In genomic region chr1:157090196-157090647, GRCh38 we compare ENCODE assay signal across 9 cellular contexts. TPM values are rescaled to one million over a fixed set of nuclear protein-coding genes. Genes with fewer than 3 reads are reported as not detected.
A peak's percentile ranks its signal among the peaks of the same experiment; 100 is the strongest.
DNase-seq lines count a peak whose midpoint lies in the region; ATAC-seq and TF ChIP-seq lines count a peak whose summit lies in the region.
"Had no signal": no experiment of that assay in that cellular context is flagged by ENCODE, and none has a peak within 500 bp of the region (broad histone marks: within the 10 kb centered on the region; RNA-seq: fewer than 3 reads in every experiment).

No MANE protein-coding gene starts in this region.

- H3K4me1 ChIP-seq in OCI-LY3 (ENCODE audit: low read length) (peaks cover 24% of the 10 kb centered on the region), mucosa of descending colon (ENCODE audit: low read depth) (no peaks in the 10 kb centered on the region)

- peak; percentile 93 for ATAC-seq in mucosa of descending colon
- no peak for ATAC-seq in HG02763 (IDR thresholded peaks at IDR 0.05; ENCODE audit: unreplicated experiment)

- H3K79me2 ChIP-seq in OCI-LY3 (ENCODE audit: low read length), result no peaks in the 10 kb centered on the region

- peak overlapping the region; percentile 39 for H3K4me2 ChIP-seq in OCI-LY3 (ENCODE audit: low read length)

- no peaks in the 10 kb centered on the region for H3K9me3 ChIP-seq in OCI-LY3 (ENCODE audit: insufficient read depth, low read length)
- H3K9me3 ChIP-seq in mucosa of descending colon, result no peaks in the 10 kb centered on the region

- H3K36me3 ChIP-seq in OCI-LY3 (replicated peaks; ENCODE audit: low read depth, low read length), result no peaks in the 10 kb centered on the region
- no peaks in the 10 kb centered on the region for H3K36me3 ChIP-seq in mucosa of descending colon (ENCODE audit: low read depth)

- peak; percentile 92 for DNase-seq in D341Med (ENCODE audit: low spot score)
- peak; percentile 94 for DNase-seq in HT-29 (ENCODE audit: low spot score)
- peak; percentile 90 for DNase-seq in activated CD8-positive, alpha-beta memory T cell treated with anti-CD3 and anti-CD28 coated beads, Interleukin-2, amount 50 U/mL, for 4 hours
- peak; percentile 93 for DNase-seq in epidermal melanocyte (ENCODE audit: insufficient read length, low spot score)
- peak; percentile 76 to 94 (median 88) for DNase-seq in mucosa of descending colon
- peak; percentile 80 to 88 for DNase-seq in stimulated activated CD8-positive, alpha-beta memory T cell treated with anti-CD3 and anti-CD28 coated beads, Interleukin-4, amount 100 ng/mL, for 1 hour (ENCODE audit: low read depth in 2 of 2, low spot score in 1 of 2)

- H3K27ac ChIP-seq in OCI-LY3 (ENCODE audit: low read length), result no peak overlapping the region

- H3K4me3 ChIP-seq in OCI-LY3 (ENCODE audit: low read length), result no peak overlapping the region
- no peak overlapping the region for H3K4me3 ChIP-seq in mucosa of descending colon

- H2AFZ ChIP-seq in OCI-LY3 (ENCODE audit: low read depth, low read length), result peak overlapping the region; percentile 22

- no peak overlapping the region for H3K9ac ChIP-seq in OCI-LY3 (ENCODE audit: low read length)

- TF ChIP-seq CTCF in OCI-LY3 (IDR thresholded peaks at IDR 0.05; ENCODE audit: low read depth, low read length) (peak; percentile 99), mucosa of descending colon (IDR thresholded peaks at IDR 0.05) (peak; percentile 83)

- H4K20me1 ChIP-seq in OCI-LY3 (ENCODE audit: insufficient read depth, low read length), result no peaks in the 10 kb centered on the region

- intact Hi-C loops in mucosa of descending colon (cut with DNase I, micrococcal nuclease), result loop anchor here (1.0 to 2.0 kb wide), 2 partner anchors 65 kb away; no protein-coding TSS in a partner anchor

- no peaks in the 10 kb centered on the region for H3K27me3 ChIP-seq in OCI-LY3 (ENCODE audit: low read depth, low read length)

RNA-seq across cellular contexts. Expression of gene ETV3L, which starts 9.4 kb away (rescaled TPM):
- not detected in 2 replicates for total RNA-seq in HT-29 (2014; rRNA removed; shearing (Covaris generic))
- total RNA-seq in mucosa of descending colon, result not detected
- total RNA-seq: activated CD8-positive, alpha-beta memory T cell treated with anti-CD3 and anti-CD28 coated beads for 36 hours had no signal

RNA-seq across cellular contexts. Expression of gene ARHGEF11, which starts 44.7 kb away (rescaled TPM):
- total RNA-seq in HT-29 (2014; rRNA removed; shearing (Covaris generic)), result 24.9 and 28.6 TPM in 2 replicates
- total RNA-seq in mucosa of descending colon, result 10 to 100 TPM; 47.7 to 75.1 (median 60.0) TPM

RNA-seq across cellular contexts. Expression of gene ETV3, which starts 48.0 kb away (rescaled TPM):
- 8.9 and 9.5 TPM in 2 replicates for total RNA-seq in HT-29 (2014; rRNA removed; shearing (Covaris generic))
- total RNA-seq in mucosa of descending colon, result 10 to 100 TPM; 32.6 to 36.3 (median 35.9) TPM
